ENCODE assay signal across 2 cellular contexts in genomic region chr11:124761301-124762021, GRCh38.
TF ChIP-seq lines count a peak whose summit lies in the region.

No MANE protein-coding gene starts in this region.

TF ChIP-seq in IMR-90, 13 proteins besides CTCF, POLR2A, EP300 and RAD21:
- TF ChIP-seq ELK1 (IDR thresholded peaks at IDR 0.05; ENCODE audit: borderline replicate concordance, low read depth, low read length) = no peak
- no peak for TF ChIP-seq BHLHE40 (IDR thresholded peaks at IDR 0.05; ENCODE audit: low read depth, low read length)

TF ChIP-seq in H1, 55 proteins besides CTCF, POLR2A, EP300 and RAD21:
- TF ChIP-seq ATF2 (IDR thresholded peaks at IDR 0.05; ENCODE audit: low read length) = no peak
- TF ChIP-seq HDAC6 (IDR thresholded peaks at IDR 0.05; ENCODE audit: low read depth, low read length) = no peak
- TF ChIP-seq KDM4A (IDR thresholded peaks at IDR 0.05; ENCODE audit: low read depth, low read length, severe bottlenecking) = peak; percentile 2
- peak; percentile 82 for TF ChIP-seq CTBP2 (IDR thresholded peaks at IDR 0.05; ENCODE audit: borderline replicate concordance, insufficient read depth, insufficient read length, low read length)
